ENCODE assay signal across 13 cellular contexts in genomic region chr22:29121124-29121523, GRCh38. TPM values are rescaled to one million over a fixed set of nuclear protein-coding genes. Genes with fewer than 3 reads are reported as not detected.
"Had no signal": no experiment of that assay in that cellular context is flagged by ENCODE, and none has a peak within 500 bp of the region (broad histone marks: within the 10 kb centered on the region; RNA-seq: fewer than 3 reads in every experiment).

No MANE protein-coding gene starts in this region.

- H3K27me3 ChIP-seq: tibial artery had no signal

- ATAC-seq: activated naive CD8-positive, alpha-beta T cell treated with anti-CD3 and anti-CD28 coated beads, Interleukin-2, amount 50 U/mL, for 24 hours; left lobe of liver had no signal

- H3K9me3 ChIP-seq: tibial artery had no signal

- DNase-seq: activated CD4-positive, alpha-beta T cell treated with anti-CD3 and anti-CD28 coated beads, Interleukin-2, amount 10 ng/mL, durations not matched to agents 24 days and 14 days; activated CD8-positive, alpha-beta memory T cell treated with anti-CD3 and anti-CD28 coated beads for 24 hours; activated naive CD4-positive, alpha-beta T cell treated with Interleukin-2 at 50 U/mL for 16 hours; activated naive CD8-positive, alpha-beta T cell treated with anti-CD3 and anti-CD28 coated beads, Interleukin-2, amount 50 U/mL, for 24 hours; central memory CD4-positive, alpha-beta T cell; foreskin fibroblast; islet precursor cell; mesendoderm; nephron progenitor cell; tibial artery had no signal

- H3K4me1 ChIP-seq: tibial artery had no signal

- H3K4me3 ChIP-seq: tibial artery had no signal

RNA-seq across cellular contexts. Expression of gene KREMEN1, which starts 48.3 kb away (rescaled TPM):
- total RNA-seq: activated CD4-positive, alpha-beta T cell treated with anti-CD3 and anti-CD28 coated beads, Interleukin-2, amount 10 ng/mL, durations not matched to agents 24 days and 14 days had no signal

RNA-seq across cellular contexts. Expression of gene C22orf31, which starts 59.5 kb away (rescaled TPM):
- total RNA-seq: activated CD4-positive, alpha-beta T cell treated with anti-CD3 and anti-CD28 coated beads, Interleukin-2, amount 10 ng/mL, durations not matched to agents 24 days and 14 days; left lobe of liver; osteoblast; pulmonary artery endothelial cell had no signal
